Comparison of ENCODE assay signal across 9 cellular contexts in the genomic region with DNA sequence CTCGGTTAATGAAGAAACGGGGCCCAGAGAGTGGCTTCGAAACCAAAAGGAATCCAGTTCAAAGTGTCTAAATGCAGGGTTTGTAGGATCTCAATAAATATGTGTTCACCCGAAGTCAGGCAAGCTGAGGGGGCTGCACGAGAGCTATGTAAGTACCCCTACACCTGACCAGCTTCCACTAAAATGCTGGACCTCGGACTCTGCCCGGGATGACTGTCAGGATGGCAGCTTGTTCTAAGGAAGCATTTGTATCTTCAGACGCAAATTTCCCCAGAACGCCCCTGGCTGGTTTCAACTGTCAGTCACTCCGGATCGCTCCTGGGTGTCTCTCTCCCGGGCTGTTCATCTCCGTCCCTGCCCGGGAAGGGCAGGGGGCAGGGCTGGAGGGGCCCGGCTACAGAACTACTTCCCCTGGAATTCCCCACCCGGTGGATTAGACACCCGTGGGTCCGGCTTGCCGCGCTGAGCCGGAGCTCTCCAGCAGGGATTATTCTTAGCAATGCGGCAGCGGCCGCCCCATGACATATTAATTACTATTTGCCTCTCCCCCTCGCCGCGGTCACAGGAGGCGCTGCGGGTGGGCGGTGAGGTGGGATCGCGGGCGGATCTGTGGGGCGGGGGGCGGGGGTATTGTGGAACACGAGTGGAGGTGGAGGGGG.
A peak's percentile ranks its signal among the peaks of the same experiment; 100 is the strongest.
DNase-seq lines count a peak whose midpoint lies in the region; ATAC-seq, FAIRE-seq and TF ChIP-seq lines count a peak whose summit lies in the region.
"Had no signal": no experiment of that assay in that cellular context is flagged by ENCODE, and none has a peak within 500 bp of the region (broad histone marks: within the 10 kb centered on the region; RNA-seq: fewer than 3 reads in every experiment).

No MANE protein-coding gene starts in this region.

- H3K4me3 Mint-ChIP-seq in T-cell: peak overlapping the region in 2 of 3 donors; percentile 9 to 60

- H3K36me3 Mint-ChIP-seq in T-cell: no peaks in the 10 kb centered on the region

- H3K9me3 Mint-ChIP-seq in T-cell: no peaks in the 10 kb centered on the region

- TF ChIP-seq POLR2A in GM12892 (IDR thresholded peaks at IDR 0.05; ENCODE audit: low read depth, low read length) (no peak), GM18505 (IDR thresholded peaks at IDR 0.05; ENCODE audit: borderline replicate concordance, extremely low read depth, insufficient read depth, insufficient read length) (no peak)

- intact Hi-C loops in left cardiac atrium (cut with DNase I): no loop called here

- no peak for ATAC-seq in T-cell (replicated peaks in 1 of 4)
- ATAC-seq in left cardiac atrium: peak; percentile 52 to 63
- ATAC-seq in GM21423 (IDR thresholded peaks at IDR 0.05; ENCODE audit: unreplicated experiment): no peak
- no peak for ATAC-seq in HG02759 (IDR thresholded peaks at IDR 0.05; ENCODE audit: unreplicated experiment)
- ATAC-seq in GM18505 (IDR thresholded peaks at IDR 0.05; ENCODE audit: unreplicated experiment): no peak
- ATAC-seq in GM21360 (IDR thresholded peaks at IDR 0.05; ENCODE audit: unreplicated experiment): no peak

- DNase-seq in GM12892 (ENCODE audit: insufficient read length) (peak; percentile 13), T-cell (no peak), left cardiac atrium (peak; percentile 33), retina (peak; percentile 75)

- peaks cover 9 to 19% (median 16%) of the 10 kb centered on the region in 3 donors for H3K4me1 Mint-ChIP-seq in T-cell

- H3K27ac Mint-ChIP-seq in T-cell: no peak overlapping the region

- FAIRE-seq in GM12892 (lab: Jason Lieb, UNC): no peak
- FAIRE-seq: endometrium had no signal

- CTCF ChIA-PET in T-cell (lab: Charles Lee): no interaction called here

- peaks cover 50 to 53% of the 10 kb centered on the region in 2 donors for H3K27me3 Mint-ChIP-seq in T-cell

- POLR2A ChIA-PET in T-cell (lab: Charles Lee): no interaction called here

Comparison
In these comparisons a context has a peak if more than half of its experiments do, and no peak if none do; other contexts are left out.
1. DNase-seq: peak in GM12892 (single experiment), left cardiac atrium (single experiment) and retina (single experiment); none in T-cell (0 of 34).
2. ATAC-seq: peak in left cardiac atrium (2 of 2); none in T-cell (0 of 4), GM21423 (single experiment), HG02759 (single experiment), GM18505 (single experiment) and GM21360 (single experiment).